In the genomic region with DNA sequence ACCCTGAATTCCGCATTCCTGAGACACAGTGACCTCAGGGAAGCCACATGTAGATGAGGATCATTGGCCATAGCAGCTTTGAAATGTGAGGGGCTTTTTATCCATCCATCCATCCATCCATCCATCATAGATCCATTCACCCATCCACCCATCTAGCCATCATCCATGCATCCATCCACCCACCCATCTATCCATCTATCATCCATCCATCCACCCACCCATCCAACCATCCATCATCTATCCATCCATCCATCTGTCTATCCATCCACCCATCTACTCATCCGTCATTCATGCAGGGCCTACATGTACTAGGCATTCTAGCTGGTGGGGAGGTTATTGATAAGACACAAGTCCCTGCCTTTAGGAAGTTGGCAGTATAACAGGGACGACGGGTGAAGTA, we compare ENCODE assay signal across 20 cellular contexts. TPM values are rescaled to one million over a fixed set of nuclear protein-coding genes. Genes with fewer than 3 reads are reported as not detected.
DNase-seq lines count a peak whose midpoint lies in the region; FAIRE-seq and TF ChIP-seq lines count a peak whose summit lies in the region.
"Had no signal": no experiment of that assay in that cellular context is flagged by ENCODE, and none has a peak within 500 bp of the region (broad histone marks: within the 10 kb centered on the region; RNA-seq: fewer than 3 reads in every experiment).

No MANE protein-coding gene starts in this region.

- no peak overlapping the region for H4K91ac ChIP-seq in H1 (replicated peaks; ENCODE audit: insufficient read length, low read length)

- H4K8ac ChIP-seq in H1 (ENCODE audit: extremely low read depth, insufficient read depth, low read length), result no peak overlapping the region

- H3K36me3 ChIP-seq in H1 (ENCODE audit: control insufficient read depth in 2 of 4, insufficient read depth in 4 of 4, low read length in 3 of 4) (peaks cover 6 to 32% (median 20%) of the 10 kb centered on the region in 4 experiments; a peak in 7 of 8 replicates), prostate gland (no peaks in the 10 kb centered on the region), tibial artery (peaks cover 0 to 25% (median 13%) of the 10 kb centered on the region in 3 donors)
- H3K36me3 ChIP-seq: MG63 had no signal

- no peaks in the 10 kb centered on the region for H3K4me1 ChIP-seq in H1 (replicated peaks in 1 of 4; ENCODE audit: control insufficient read depth in 3 of 4, insufficient read depth in 4 of 4, low read length in 3 of 4)
- H3K4me1 ChIP-seq in prostate gland (replicated peaks), result no peaks in the 10 kb centered on the region
- peaks cover 0 to 100% (median 52%) of the 10 kb centered on the region in 4 donors for H3K4me1 ChIP-seq in tibial artery

- no peak overlapping the region for H3K4me3 Mint-ChIP-seq in activated T-helper 2 cell treated with anti-CD3 and anti-CD28 coated beads, Interferon-gamma antibody, Interleukin-2, Interleukin-4, amounts not matched to agents 10 μg/mL and 5 μg/mL and 100 μg/mL, durations not matched to agents 14 hours and 24 hours and 36 hours (ENCODE audit: low read depth)
- no peak overlapping the region for H3K4me3 Mint-ChIP-seq in Calu3 (ENCODE audit: low read depth, unreplicated experiment)
- H3K4me3 Mint-ChIP-seq: CD14-positive monocyte, GM23338, HFFc6 had no signal

- no peak overlapping the region for H3K14ac ChIP-seq in H1 (ENCODE audit: insufficient read length)

- no peak overlapping the region for H2BK5ac ChIP-seq in H1 (ENCODE audit: low read depth, low read length)

- H3K27me3 ChIP-seq in H1 (replicated peaks in 1 of 4; ENCODE audit: control insufficient read depth in 3 of 4, extremely low read depth in 1 of 4, insufficient read depth in 3 of 4, low read length in 3 of 4) (no peaks in the 10 kb centered on the region), prostate gland (replicated peaks; ENCODE audit: insufficient read depth) (no peaks in the 10 kb centered on the region), tibial artery (no peaks in the 10 kb centered on the region)
- H3K27me3 ChIP-seq: MG63 had no signal

- H3K4me2 ChIP-seq in H1 (ENCODE audit: insufficient read depth in 1 of 2, low read depth in 2 of 2, low read length in 2 of 2), result no peak overlapping the region
- H3K4me2 ChIP-seq: GM23338 had no signal

- no peak overlapping the region for H3K18ac ChIP-seq in H1 (ENCODE audit: extremely low read depth, low read length)

- peak overlapping the region; percentile 64 for H3K27ac Mint-ChIP-seq in activated T-helper 2 cell treated with anti-CD3 and anti-CD28 coated beads, Interferon-gamma antibody, Interleukin-2, Interleukin-4, amounts not matched to agents 10 μg/mL and 5 μg/mL and 100 μg/mL, durations not matched to agents 14 hours and 24 hours and 36 hours
- H3K27ac Mint-ChIP-seq in Calu3 (ENCODE audit: unreplicated experiment), result no peak overlapping the region
- H3K27ac Mint-ChIP-seq: CD14-positive monocyte, GM23338, HFFc6 had no signal

- H3K27ac ChIP-seq in H1 (ENCODE audit: low read depth, low read length) (no peak overlapping the region), prostate gland (peak overlapping the region; percentile 74 to 77), tibial artery (peak overlapping the region; percentile 77 to 91)

- intact Hi-C loops in activated T-helper 2 cell treated with anti-CD3 and anti-CD28 coated beads, Interferon-gamma antibody, Interleukin-2, Interleukin-4, amounts not matched to agents 10 μg/mL and 5 μg/mL and 100 μg/mL, durations not matched to agents 14 hours and 24 hours and 36 hours (cut with micrococcal nuclease), result no loop called here
- intact Hi-C loops in prostate gland (cut with DNase I) (no loop called here), tibial artery (cut with DNase I; ENCODE audit: low total_unique reads) (no loop called here), Calu3 (cut with micrococcal nuclease; ENCODE audit: unreplicated experiment) (no loop called here)

- TF ChIP-seq CTCF in H1 (IDR thresholded peaks at IDR 0.05; ENCODE audit: control extremely low read depth in 1 of 3, insufficient read depth in 1 of 3, low read depth in 1 of 3, low read length in 3 of 3) (no peak), prostate gland (IDR thresholded peaks at IDR 0.05) (no peak), tibial artery (IDR thresholded peaks at IDR 0.05) (no peak), Calu3 (IDR thresholded peaks at IDR 0.05; ENCODE audit: unreplicated experiment) (no peak)

- H3K4me1 Mint-ChIP-seq in activated T-helper 2 cell treated with anti-CD3 and anti-CD28 coated beads, Interferon-gamma antibody, Interleukin-2, Interleukin-4, amounts not matched to agents 10 μg/mL and 5 μg/mL and 100 μg/mL, durations not matched to agents 14 hours and 24 hours and 36 hours (ENCODE audit: low read depth), result peaks cover 29% of the 10 kb centered on the region
- H3K4me1 Mint-ChIP-seq in Calu3 (ENCODE audit: low read depth, unreplicated experiment), result no peaks in the 10 kb centered on the region

- CTCF ChIA-PET in H1 (lab: Charles Lee; ENCODE audit: partially characterized antibody), result interaction anchor here (1.0 to 1.6 kb wide), 2 partner anchors 23 to 40 kb away, joined by 3 read pairs; no protein-coding TSS in a partner anchor
- CTCF ChIA-PET in Calu3 (lab: Charles Lee), result no interaction called here

- no peak overlapping the region for H2BK20ac ChIP-seq in H1 (ENCODE audit: low read length)

- no peak overlapping the region for H3K23ac ChIP-seq in H1 (ENCODE audit: insufficient read length)

- POLR2A ChIA-PET in H1 (lab: Charles Lee; ENCODE audit: partially characterized antibody), result interaction anchor here (0.7 to 0.8 kb wide), 2 partner anchors 11 to 40 kb away, joined by 3 read pairs; no protein-coding TSS in a partner anchor

- peaks cover 3% of the 10 kb centered on the region; the same call in 1 of the 2 replicates for H3K23me2 ChIP-seq in H1 (ENCODE audit: low read depth, low read length)

- no peak overlapping the region for H3K4ac ChIP-seq in H1 (replicated peaks; ENCODE audit: insufficient read length, low read depth, low read length)

- TF ChIP-seq RAD21 in H1 (IDR thresholded peaks at IDR 0.05 in 1 of 2, conservative IDR thresholded peaks at IDR 0.05 in 1 of 2; ENCODE audit: low read depth in 2 of 2, low read length in 2 of 2), result no peak

- H4K20me1 ChIP-seq in H1 (replicated peaks in 1 of 2; ENCODE audit: control insufficient read depth in 1 of 2, insufficient read depth in 2 of 2, low read length in 2 of 2), result peaks cover 2 to 6% of the 10 kb centered on the region in 2 experiments

- 87% methylated on average over 4 of the region's 4 CpGs; no CpG with 5 or more reads in 1 of the 2 experiments for WGBS in H1 (ENCODE audit: extremely low coverage in 1 of 2, insufficient coverage in 1 of 2, insufficient read length in 1 of 2, insufficient replicate concordance in 2 of 2, low coverage in 1 of 2, low lambda C conversion rate in 2 of 2, missing lambda C conversion rate in 1 of 2), 2 experiments
- WGBS in prostate gland, result 99% methylated on average over 4 of the region's 4 CpGs

- FAIRE-seq in H1 (lab: Jason Lieb, UNC), result no peak

- H3K27me3 Mint-ChIP-seq in activated T-helper 2 cell treated with anti-CD3 and anti-CD28 coated beads, Interferon-gamma antibody, Interleukin-2, Interleukin-4, amounts not matched to agents 10 μg/mL and 5 μg/mL and 100 μg/mL, durations not matched to agents 14 hours and 24 hours and 36 hours (ENCODE audit: low read depth), result no peaks in the 10 kb centered on the region
- H3K27me3 Mint-ChIP-seq in Calu3 (ENCODE audit: unreplicated experiment), result peaks cover 85% of the 10 kb centered on the region

- H2AK5ac ChIP-seq in H1 (ENCODE audit: low read depth, low read length), result no peak overlapping the region

- H3K56ac ChIP-seq in H1 (replicated peaks; ENCODE audit: insufficient read length, low read depth, low read length), result peak overlapping the region; percentile 28

- H2BK12ac ChIP-seq in H1 (ENCODE audit: low read depth, low read length), result no peak overlapping the region

- no peak overlapping the region for H2BK15ac ChIP-seq in H1 (ENCODE audit: low read length)

- no TSS peak for BruUV-seq in Calu3 (replicated peaks; lab: Mats Ljungman, UMichigan)

- H3K9ac ChIP-seq in H1 (replicated peaks in 1 of 4; ENCODE audit: extremely low read depth in 1 of 4, low read depth in 3 of 4, low read length in 3 of 4), result no peak overlapping the region; a peak in 1 of 7 replicates

- H3K9me3 Mint-ChIP-seq in activated T-helper 2 cell treated with anti-CD3 and anti-CD28 coated beads, Interferon-gamma antibody, Interleukin-2, Interleukin-4, amounts not matched to agents 10 μg/mL and 5 μg/mL and 100 μg/mL, durations not matched to agents 14 hours and 24 hours and 36 hours, result no peaks in the 10 kb centered on the region
- H3K9me3 Mint-ChIP-seq in Calu3 (ENCODE audit: low read depth, unreplicated experiment), result no peaks in the 10 kb centered on the region
- H3K9me3 Mint-ChIP-seq: GM23338, HFFc6 had no signal

- no peaks in the 10 kb centered on the region for H3K36me3 Mint-ChIP-seq in activated T-helper 2 cell treated with anti-CD3 and anti-CD28 coated beads, Interferon-gamma antibody, Interleukin-2, Interleukin-4, amounts not matched to agents 10 μg/mL and 5 μg/mL and 100 μg/mL, durations not matched to agents 14 hours and 24 hours and 36 hours (ENCODE audit: low read depth)
- H3K36me3 Mint-ChIP-seq in Calu3 (ENCODE audit: insufficient read depth, unreplicated experiment), result no peaks in the 10 kb centered on the region
- H3K36me3 Mint-ChIP-seq: CD14-positive monocyte had no signal

- no peaks in the 10 kb centered on the region for H3K79me2 ChIP-seq in H1 (ENCODE audit: control insufficient read depth in 1 of 2, insufficient read depth in 2 of 2, low read length in 2 of 2)

- H2AFZ ChIP-seq in H1 (ENCODE audit: low read length), result no peak overlapping the region
- H2AFZ ChIP-seq: GM23338 had no signal

- H4K5ac ChIP-seq in H1 (ENCODE audit: insufficient read length, low read depth, low read length), result no peak overlapping the region

- no peak for DNase-seq in activated T-helper 2 cell treated with anti-CD3 and anti-CD28 coated beads, Interferon-gamma antibody, Interleukin-2, Interleukin-4, amounts not matched to agents 10 μg/mL and 5 μg/mL and 100 μg/mL, durations not matched to agents 14 hours and 24 hours and 36 hours (ENCODE audit: low spot score)
- DNase-seq in H1 (ENCODE audit: low read depth in 1 of 2, low spot score in 2 of 2), result no peak
- DNase-seq in prostate gland (ENCODE audit: low spot score), result no peak
- DNase-seq in tibial artery, result no peak
- DNase-seq in Calu3, result no peak
- no peak for DNase-seq in SIG-M5 treated with dmso at 0.1 percent for 504 hours (lab: John Stamatoyannopoulos, UW; ENCODE audit: unreplicated experiment)
- DNase-seq in COLO829 (ENCODE audit: low spot score), result no peak
- DNase-seq: ACHN, AML-193, COR-L47, DMS153, NCI-H1092, NCI-H526 treated with DMSO at 0.1 percent for 48 hours, SIG-M5 had no signal

- H3K4me3 ChIP-seq in H1 (ENCODE audit: extremely low read depth in 1 of 4, insufficient read depth in 2 of 4, low read depth in 3 of 4, low read length in 4 of 4) (no peak overlapping the region), prostate gland (no peak overlapping the region), tibial artery (no peak overlapping the region)
- H3K4me3 ChIP-seq: GM23338, MG63 had no signal

- TF ChIP-seq POLR2A in H1 (IDR thresholded peaks at IDR 0.05; ENCODE audit: control extremely low read depth in 1 of 2, low read depth in 2 of 2, low read length in 2 of 2) (no peak), prostate gland (IDR thresholded peaks at IDR 0.05) (no peak)

- TF ChIP-seq EP300 in H1 (IDR thresholded peaks at IDR 0.05; ENCODE audit: borderline replicate concordance in 1 of 2, low read depth in 2 of 2, low read length in 2 of 2), result no peak

- H3K9me3 ChIP-seq in H1 (ENCODE audit: insufficient read depth in 2 of 2, low read depth in 1 of 2, low read length in 1 of 2) (no peaks in the 10 kb centered on the region), prostate gland (no peaks in the 10 kb centered on the region), tibial artery (no peaks in the 10 kb centered on the region)
- H3K9me3 ChIP-seq: MG63 had no signal

- no peaks in the 10 kb centered on the region; the same call in none of the 2 replicates for H3K79me1 ChIP-seq in H1 (ENCODE audit: low read depth, low read length)

- no peak overlapping the region for H2BK120ac ChIP-seq in H1 (replicated peaks; ENCODE audit: low read depth, low read length)

RNA-seq across cellular contexts. Expression of gene CEBPE, which starts 27.9 kb away (rescaled TPM):
- not detected in 2 replicates for total RNA-seq in activated T-helper 2 cell treated with anti-CD3 and anti-CD28 coated beads, Interferon-gamma antibody, Interleukin-2, Interleukin-4, amounts not matched to agents 10 μg/mL and 5 μg/mL and 100 μg/mL, durations not matched to agents 14 hours and 24 hours and 36 hours
- total RNA-seq in H1 (2021; fragmentation: NEBNext Ultra II Directional; extraction: Animal tissue kit (Norgen Biotek cat#: 25700)), result not detected in 2 replicates
- 0.05 and 0.06 TPM in 2 replicates for polyA plus RNA-seq in H1 (2011; rRNA removed)
- polyA plus RNA-seq in H1 (2011; cell fraction: cytosol; rRNA removed), result 0.04 TPM
- polyA plus RNA-seq in H1 (2011; cell fraction: nucleus; rRNA removed), result not detected
- not detected in 4 replicates for polyA plus RNA-seq in H1 (2012, experiment 1 of 2)
- not detected for polyA plus RNA-seq in H1 (2012, experiment 2 of 2)
- polyA plus RNA-seq in H1 (2013, experiment 1 of 2), result 0.02 TPM
- polyA plus RNA-seq in H1 (2013, experiment 2 of 2), result not detected
- 0.10 TPM in 1 of 2 replicates, not detected in the other for polyA minus RNA-seq in H1 (2011; rRNA and poly(A)+ RNA removed)
- not detected for polyA minus RNA-seq in H1 (2011; cell fraction: cytosol; rRNA and poly(A)+ RNA removed)
- not detected for polyA minus RNA-seq in H1 (2011; cell fraction: nucleus; rRNA and poly(A)+ RNA removed)
- not detected for total RNA-seq in prostate gland
- total RNA-seq in Calu3 (2022), result not detected in 2 replicates
- total RNA-seq: GM23338, HFFc6, RPMI7951 had no signal
- polyA plus RNA-seq: GM23338 had no signal

RNA-seq across cellular contexts. Expression of gene SLC7A8, which starts 36.5 kb away (rescaled TPM):
- total RNA-seq in activated T-helper 2 cell treated with anti-CD3 and anti-CD28 coated beads, Interferon-gamma antibody, Interleukin-2, Interleukin-4, amounts not matched to agents 10 μg/mL and 5 μg/mL and 100 μg/mL, durations not matched to agents 14 hours and 24 hours and 36 hours, result 5.3 and 5.4 TPM in 2 replicates
- 204 and 209 TPM in 2 replicates for total RNA-seq in H1 (2021; fragmentation: NEBNext Ultra II Directional; extraction: Animal tissue kit (Norgen Biotek cat#: 25700))
- polyA plus RNA-seq in H1 (2011; rRNA removed), result 181 and 182 TPM in 2 replicates
- 72.1 TPM for polyA plus RNA-seq in H1 (2011; cell fraction: cytosol; rRNA removed)
- 146 TPM for polyA plus RNA-seq in H1 (2011; cell fraction: nucleus; rRNA removed)
- polyA plus RNA-seq in H1 (2012, experiment 1 of 2), result 162 to 194 TPM (median 173 TPM) in 4 replicates
- 152 TPM for polyA plus RNA-seq in H1 (2012, experiment 2 of 2)
- polyA plus RNA-seq in H1 (2013, experiment 1 of 2), result 383 TPM
- 341 TPM for polyA plus RNA-seq in H1 (2013, experiment 2 of 2)
- polyA minus RNA-seq in H1 (2011; rRNA and poly(A)+ RNA removed), result 234 and 286 TPM in 2 replicates
- 176 TPM for polyA minus RNA-seq in H1 (2011; cell fraction: cytosol; rRNA and poly(A)+ RNA removed)
- polyA minus RNA-seq in H1 (2011; cell fraction: nucleus; rRNA and poly(A)+ RNA removed), result 79.9 TPM
- 100 to 1,000 TPM; 119 to 143 TPM for total RNA-seq in prostate gland
- total RNA-seq in Calu3 (2022), result 0.29 TPM in 1 of 2 replicates, not detected in the other

RNA-seq across cellular contexts. Expression of gene CIROP, which starts 42.2 kb away (rescaled TPM):
- not detected in 2 replicates for total RNA-seq in activated T-helper 2 cell treated with anti-CD3 and anti-CD28 coated beads, Interferon-gamma antibody, Interleukin-2, Interleukin-4, amounts not matched to agents 10 μg/mL and 5 μg/mL and 100 μg/mL, durations not matched to agents 14 hours and 24 hours and 36 hours
- not detected in 2 replicates for total RNA-seq in H1 (2021; fragmentation: NEBNext Ultra II Directional; extraction: Animal tissue kit (Norgen Biotek cat#: 25700))
- polyA plus RNA-seq in H1 (2011; rRNA removed), result 0.03 and 0.06 TPM in 2 replicates
- not detected for polyA plus RNA-seq in H1 (2011; cell fraction: cytosol; rRNA removed)
- polyA plus RNA-seq in H1 (2011; cell fraction: nucleus; rRNA removed), result 0.17 TPM
- 0.07 to 0.13 TPM in 2 of 4 replicates, not detected in the others for polyA plus RNA-seq in H1 (2012, experiment 1 of 2)
- not detected for polyA plus RNA-seq in H1 (2012, experiment 2 of 2)
- 0.02 TPM for polyA plus RNA-seq in H1 (2013, experiment 1 of 2)
- 0.02 TPM for polyA plus RNA-seq in H1 (2013, experiment 2 of 2)
- 0.13 TPM in 1 of 2 replicates, not detected in the other for polyA minus RNA-seq in H1 (2011; rRNA and poly(A)+ RNA removed)
- polyA minus RNA-seq in H1 (2011; cell fraction: cytosol; rRNA and poly(A)+ RNA removed), result not detected
- not detected for polyA minus RNA-seq in H1 (2011; cell fraction: nucleus; rRNA and poly(A)+ RNA removed)
- not detected for total RNA-seq in prostate gland
- not detected in 2 replicates for total RNA-seq in Calu3 (2022)
- total RNA-seq: GM23338, HFFc6, OCI-LY7, RPMI7951 had no signal
- polyA plus RNA-seq: CD14-positive monocyte, GM23338 had no signal

RNA-seq across cellular contexts. Expression of gene C14orf119, which starts 51.7 kb away (rescaled TPM):
- total RNA-seq in activated T-helper 2 cell treated with anti-CD3 and anti-CD28 coated beads, Interferon-gamma antibody, Interleukin-2, Interleukin-4, amounts not matched to agents 10 μg/mL and 5 μg/mL and 100 μg/mL, durations not matched to agents 14 hours and 24 hours and 36 hours, result 57.7 and 65.2 TPM in 2 replicates
- total RNA-seq in H1 (2021; fragmentation: NEBNext Ultra II Directional; extraction: Animal tissue kit (Norgen Biotek cat#: 25700)), result 78.1 and 91.2 TPM in 2 replicates
- 49.8 and 94.0 TPM in 2 replicates for polyA plus RNA-seq in H1 (2011; rRNA removed)
- 60.3 TPM for polyA plus RNA-seq in H1 (2011; cell fraction: cytosol; rRNA removed)
- polyA plus RNA-seq in H1 (2011; cell fraction: nucleus; rRNA removed), result 39.8 TPM
- 52.5 to 86.4 TPM (median 81.7 TPM) in 4 replicates for polyA plus RNA-seq in H1 (2012, experiment 1 of 2)
- 22.6 TPM for polyA plus RNA-seq in H1 (2012, experiment 2 of 2)
- 32.8 TPM for polyA plus RNA-seq in H1 (2013, experiment 1 of 2)
- polyA plus RNA-seq in H1 (2013, experiment 2 of 2), result 35.7 TPM
- polyA minus RNA-seq in H1 (2011; rRNA and poly(A)+ RNA removed), result 92.8 and 117 TPM in 2 replicates
- 28.5 TPM for polyA minus RNA-seq in H1 (2011; cell fraction: cytosol; rRNA and poly(A)+ RNA removed)
- 34.4 TPM for polyA minus RNA-seq in H1 (2011; cell fraction: nucleus; rRNA and poly(A)+ RNA removed)
- 10 to 100 TPM; 20.3 to 32.3 TPM for total RNA-seq in prostate gland
- total RNA-seq in Calu3 (2022), result 47.0 and 47.3 TPM in 2 replicates

RNA-seq across cellular contexts. Expression of gene ACIN1, which starts 52.0 kb away (rescaled TPM):
- total RNA-seq in activated T-helper 2 cell treated with anti-CD3 and anti-CD28 coated beads, Interferon-gamma antibody, Interleukin-2, Interleukin-4, amounts not matched to agents 10 μg/mL and 5 μg/mL and 100 μg/mL, durations not matched to agents 14 hours and 24 hours and 36 hours, result 209 and 213 TPM in 2 replicates
- total RNA-seq in H1 (2021; fragmentation: NEBNext Ultra II Directional; extraction: Animal tissue kit (Norgen Biotek cat#: 25700)), result 233 and 237 TPM in 2 replicates
- 132 and 153 TPM in 2 replicates for polyA plus RNA-seq in H1 (2011; rRNA removed)
- 184 TPM for polyA plus RNA-seq in H1 (2011; cell fraction: cytosol; rRNA removed)
- polyA plus RNA-seq in H1 (2011; cell fraction: nucleus; rRNA removed), result 411 TPM
- polyA plus RNA-seq in H1 (2012, experiment 1 of 2), result 220 to 270 TPM (median 242 TPM) in 4 replicates
- polyA plus RNA-seq in H1 (2012, experiment 2 of 2), result 88.4 TPM
- polyA plus RNA-seq in H1 (2013, experiment 1 of 2), result 173 TPM
- 154 TPM for polyA plus RNA-seq in H1 (2013, experiment 2 of 2)
- 167 and 168 TPM in 2 replicates for polyA minus RNA-seq in H1 (2011; rRNA and poly(A)+ RNA removed)
- 126 TPM for polyA minus RNA-seq in H1 (2011; cell fraction: cytosol; rRNA and poly(A)+ RNA removed)
- 251 TPM for polyA minus RNA-seq in H1 (2011; cell fraction: nucleus; rRNA and poly(A)+ RNA removed)
- total RNA-seq in prostate gland (100 to 1,000 TPM in 1 of 2 donors, 10 to 100 TPM in 1; 86.6 to 168 TPM), Calu3 (2022) (181 and 191 TPM in 2 replicates)

Comparison
In these comparisons a context has a peak if more than half of its experiments do, and no peak if none do; other contexts are left out.
1. RNA of gene SLC7A8, which starts 36.5 kb away (total RNA-seq): 204 to 209 TPM in H1 and 119 to 143 TPM in prostate gland; 5.3 to 5.4 TPM in activated T-helper 2 cell treated with anti-CD3 and anti-CD28 coated beads, Interferon-gamma antibody, Interleukin-2, Interleukin-4, amounts not matched to agents 10 μg/mL and 5 μg/mL and 100 μg/mL, durations not matched to agents 14 hours and 24 hours and 36 hours and 0.29 TPM in Calu3; every median in the first group is over 10 times any median in the second.